15 cellular contexts compared by ENCODE assay signal in genomic region chr9:134043531-134043988, GRCh38.
"Had no signal": no experiment of that assay in that cellular context is flagged by ENCODE, and none has a peak within 500 bp of the region (broad histone marks: within the 10 kb centered on the region; RNA-seq: fewer than 3 reads in every experiment).

No MANE protein-coding gene starts in this region.

- DNase-seq: activated CD4-positive, alpha-beta T cell treated with anti-CD3 and anti-CD28 coated beads, Interleukin-2, amount 10 ng/mL, durations not matched to agents 24 days and 14 days; activated CD8-positive, alpha-beta memory T cell treated with anti-CD3 and anti-CD28 coated beads for 24 hours; activated CD8-positive, alpha-beta memory T cell treated with anti-CD3 and anti-CD28 coated beads, Interleukin-2, amount 50 U/mL, for 48 hours; activated gamma-delta T cell treated with Interleukin-2 at 50 U/mL for 16 hours; central memory CD4-positive, alpha-beta T cell; dorsolateral prefrontal cortex; foreskin fibroblast; hypothalamus; left ventricle myocardium inferior; sigmoid colon; stimulated activated CD4-positive, alpha-beta T cell treated with anti-CD3 and anti-CD28 coated beads, Interleukin-4, amount 100 ng/mL, for 4 hours had no signal

- H3K9me3 Mint-ChIP-seq: activated CD4-positive, alpha-beta T cell treated with anti-CD3 and anti-CD28 coated beads, Interleukin-2, amount 10 ng/mL, durations not matched to agents 24 days and 14 days had no signal

- H3K27me3 Mint-ChIP-seq: activated CD4-positive, alpha-beta T cell treated with anti-CD3 and anti-CD28 coated beads, Interleukin-2, amount 10 ng/mL, durations not matched to agents 24 days and 14 days; brain; memory B cell; stimulated activated memory B cell treated with anti-CD40 and anti-IgM and Interleukin-4, amounts not matched to agents 10 μg/mL and 1 μg/mL and 100 μg/mL, for 72 hours had no signal

- ATAC-seq: stimulated activated memory B cell treated with anti-CD40 and anti-IgM and Interleukin-4, amounts not matched to agents 10 μg/mL and 1 μg/mL and 100 μg/mL, for 72 hours had no signal

- H3K4me3 Mint-ChIP-seq: activated CD4-positive, alpha-beta T cell treated with anti-CD3 and anti-CD28 coated beads, Interleukin-2, amount 10 ng/mL, durations not matched to agents 24 days and 14 days; brain; memory B cell; neural crest cell; stimulated activated memory B cell treated with anti-CD40 and anti-IgM and Interleukin-4, amounts not matched to agents 10 μg/mL and 1 μg/mL and 100 μg/mL, for 72 hours had no signal

- H3K27ac Mint-ChIP-seq: activated CD4-positive, alpha-beta T cell treated with anti-CD3 and anti-CD28 coated beads, Interleukin-2, amount 10 ng/mL, durations not matched to agents 24 days and 14 days; brain; memory B cell; stimulated activated memory B cell treated with anti-CD40 and anti-IgM and Interleukin-4, amounts not matched to agents 10 μg/mL and 1 μg/mL and 100 μg/mL, for 72 hours had no signal

- H3K4me1 Mint-ChIP-seq: activated CD4-positive, alpha-beta T cell treated with anti-CD3 and anti-CD28 coated beads, Interleukin-2, amount 10 ng/mL, durations not matched to agents 24 days and 14 days; memory B cell; neural crest cell; stimulated activated memory B cell treated with anti-CD40 and anti-IgM and Interleukin-4, amounts not matched to agents 10 μg/mL and 1 μg/mL and 100 μg/mL, for 72 hours had no signal
